In genomic region chr2:111057721-111058120, GRCh38 we compare ENCODE assay signal across 15 cellular contexts.
"Had no signal": no experiment of that assay in that cellular context is flagged by ENCODE, and none has a peak within 500 bp of the region (broad histone marks: within the 10 kb centered on the region; RNA-seq: fewer than 3 reads in every experiment).

No MANE protein-coding gene starts in this region.

- H3K4me1 ChIP-seq: body of pancreas, sigmoid colon had no signal

- H3K9me3 ChIP-seq: body of pancreas, sigmoid colon had no signal

- H3K36me3 Mint-ChIP-seq: WTC11 had no signal

- ATAC-seq: body of pancreas, left ventricle myocardium superior, WTC11 had no signal

- H3K27ac Mint-ChIP-seq: activated CD4-positive, alpha-beta T cell treated with anti-CD3 and anti-CD28 coated beads, Interleukin-2, amount 10 ng/mL, durations not matched to agents 24 days and 14 days; activated naive CD4-positive, alpha-beta T cell treated with anti-CD3 and anti-CD28 coated beads, Interleukin-2, amount 50 U/mL, for 24 hours; WTC11 had no signal

- H3K36me3 ChIP-seq: sigmoid colon had no signal

- H3K27ac ChIP-seq: body of pancreas, coronary artery, sigmoid colon had no signal

- DNase-seq: activated CD8-positive, alpha-beta memory T cell treated with anti-CD3 and anti-CD28 coated beads for 24 hours; activated effector memory CD4-positive, alpha-beta T cell treated with Interleukin-2 at 50 U/mL for 16 hours; amniotic stem cell; body of pancreas; central memory CD4-positive, alpha-beta T cell; effector CD8-positive, alpha-beta T cell; left ventricle myocardium superior; mesendoderm; sigmoid colon; stimulated activated CD4-positive, alpha-beta T cell treated with anti-CD3 and anti-CD28 coated beads, Interleukin-2, amount 100 ng/mL, for 24 hours; stimulated activated naive CD4-positive, alpha-beta T cell treated with Interleukin-2 at 50 U/mL for 16 hours had no signal

- H3K27me3 ChIP-seq: body of pancreas, sigmoid colon had no signal

- H3K4me3 ChIP-seq: body of pancreas, coronary artery, sigmoid colon had no signal
